1 cellular context compared by ENCODE assay signal in the genomic region with DNA sequence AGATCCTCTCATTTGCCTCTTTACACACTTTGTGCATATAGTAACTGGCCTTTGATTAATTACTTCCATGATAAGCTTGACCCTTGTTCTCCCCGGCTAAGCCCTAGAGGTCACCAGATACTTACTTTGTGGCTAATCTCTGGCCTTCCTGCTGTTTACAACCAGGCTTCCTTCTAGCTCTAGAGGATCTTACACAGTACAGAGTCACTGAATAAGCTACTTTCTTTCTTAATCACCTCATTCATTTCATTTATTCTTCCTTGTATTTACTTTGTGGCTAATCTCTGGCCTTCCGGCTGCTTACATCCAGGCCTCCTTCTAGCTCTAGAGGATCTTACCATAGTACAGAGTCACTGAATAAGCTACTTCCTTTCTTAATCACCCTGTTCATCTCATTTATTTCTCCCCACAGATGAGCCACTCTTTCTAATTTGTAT.
A peak's percentile ranks its signal among the peaks of the same experiment; 100 is the strongest.
TF ChIP-seq lines count a peak whose summit lies in the region.

No MANE protein-coding gene starts in this region.

TF ChIP-seq in K562, 482 proteins besides CTCF, POLR2A, EP300 and RAD21 (continued from another document):
- TF ChIP-seq DEAF1 (CRISPR knock-in tag; IDR thresholded peaks at IDR 0.05) = 0 out of 2 replicates have a peak, but pooled peaks have one; percentile 17
- peak; percentile 25 for TF ChIP-seq MEIS2 (IDR thresholded peaks at IDR 0.05; ENCODE audit: partially characterized antibody)
- no peak for TF ChIP-seq POLR2B (IDR thresholded peaks at IDR 0.05; ENCODE audit: low read depth, partially characterized antibody)
